Comparison of ENCODE assay signal across 1 cellular context in genomic region chr4:75995727-75996126, GRCh38.
TF ChIP-seq lines count a peak whose summit lies in the region.

No MANE protein-coding gene starts in this region.

TF ChIP-seq in endothelial cell of umbilical vein, 7 proteins besides CTCF, POLR2A, EP300 and RAD21:
- TF ChIP-seq JUN (IDR thresholded peaks at IDR 0.05; ENCODE audit: borderline replicate concordance, insufficient read depth, insufficient read length, low read depth): no peak
- no peak for TF ChIP-seq GATA2 (IDR thresholded peaks at IDR 0.05; ENCODE audit: insufficient read depth, insufficient read length, low read depth, low read length)
- TF ChIP-seq MAX (IDR thresholded peaks at IDR 0.05; ENCODE audit: insufficient read depth, insufficient read length): no peak
- TF ChIP-seq EZH2 (IDR thresholded peaks at IDR 0.05; ENCODE audit: borderline replicate concordance, low read depth, low read length, severe bottlenecking): no peak
- no peak for TF ChIP-seq MYC (IDR thresholded peaks at IDR 0.05; ENCODE audit: low read depth, low read length)
- no peak for TF ChIP-seq POLR2AphosphoS5 (IDR thresholded peaks at IDR 0.05; ENCODE audit: insufficient read depth, low read depth, low read length)
- no peak for TF ChIP-seq FOS (IDR thresholded peaks at IDR 0.05; ENCODE audit: borderline replicate concordance, insufficient read depth, low read length)
